14 cellular contexts compared by ENCODE assay signal in genomic region chr3:67016522-67017080, GRCh38. TPM values are rescaled to one million over a fixed set of nuclear protein-coding genes. Genes with fewer than 3 reads are reported as not detected.
DNase-seq lines count a peak whose midpoint lies in the region; ATAC-seq and TF ChIP-seq lines count a peak whose summit lies in the region.
"Had no signal": no experiment of that assay in that cellular context is flagged by ENCODE, and none has a peak within 500 bp of the region (broad histone marks: within the 10 kb centered on the region; RNA-seq: fewer than 3 reads in every experiment).

No MANE protein-coding gene starts in this region.

- H3F3A ChIP-seq in OCI-LY1 (ENCODE audit: insufficient read depth, low read length) = no peaks in the 10 kb centered on the region

- intact Hi-C loops in natural killer cell (cut with micrococcal nuclease) = no loop called here

- H3K36me3 ChIP-seq in CD4-positive, CD25-positive, alpha-beta regulatory T cell (ENCODE audit: control insufficient read depth, insufficient read depth, low read length) = no peaks in the 10 kb centered on the region
- H3K36me3 ChIP-seq in OCI-LY1 (ENCODE audit: insufficient read depth, low read length) = no peaks in the 10 kb centered on the region
- H3K36me3 ChIP-seq: gastroesophageal sphincter had no signal

- no peaks in the 10 kb centered on the region for H3K9me2 ChIP-seq in OCI-LY1 (ENCODE audit: low read depth, low read length)

- ATAC-seq in CD4-positive, CD25-positive, alpha-beta regulatory T cell (ENCODE audit: low read depth in 2 of 2) = peak in 1 of 2 donors; percentile 53
- peak; percentile 42 for ATAC-seq in GM18873 (IDR thresholded peaks at IDR 0.05; ENCODE audit: low FRiP score, unreplicated experiment)
- peak; percentile 43 for ATAC-seq in HG02623 (IDR thresholded peaks at IDR 0.05; ENCODE audit: unreplicated experiment)
- ATAC-seq in natural killer cell = no peak
- ATAC-seq: gastroesophageal sphincter had no signal

- no peaks in the 10 kb centered on the region for H4K20me1 ChIP-seq in OCI-LY1 (ENCODE audit: insufficient read depth, low read length)
- H4K20me1 ChIP-seq: BLaER1 treated with 17β-estradiol and CSF1 and Interleukin-3, amounts not matched to agents 10 nM and 100 nM had no signal

- H3K4me1 Mint-ChIP-seq in CD4-positive, CD25-positive, alpha-beta regulatory T cell = peaks cover 19 to 24% (median 22%) of the 10 kb centered on the region in 4 donors
- H3K4me1 Mint-ChIP-seq in natural killer cell = peaks cover 8 to 15% of the 10 kb centered on the region in 2 donors

- DNase-seq in CD4-positive, CD25-positive, alpha-beta regulatory T cell = no peak
- DNase-seq in NCI-H146 (lab: John Stamatoyannopoulos, UW) (no peak), SIG-M5 (lab: John Stamatoyannopoulos, UW) (no peak), natural killer cell (no peak), SKM-1 (lab: John Stamatoyannopoulos, UW; ENCODE audit: unreplicated experiment) (no peak)
- DNase-seq: activated CD4-positive, CD25-positive, alpha-beta regulatory T cell; activated naive CD4-positive, alpha-beta T cell; NCI-H1105; retina had no signal

- H3K27ac ChIP-seq in CD4-positive, CD25-positive, alpha-beta regulatory T cell (ENCODE audit: insufficient read depth, low read length, poor library complexity, severe bottlenecking) = no peak overlapping the region
- no peak overlapping the region for H3K27ac ChIP-seq in OCI-LY1 (ENCODE audit: low read depth, low read length, poor library complexity, severe bottlenecking)
- H3K27ac ChIP-seq: BLaER1 treated with 17β-estradiol and CSF1 and Interleukin-3, amounts not matched to agents 10 nM and 100 nM; gastroesophageal sphincter had no signal

- H2AFZ ChIP-seq in OCI-LY1 (ENCODE audit: low read length) = no peak overlapping the region

- H3K4me3 Mint-ChIP-seq in CD4-positive, CD25-positive, alpha-beta regulatory T cell = peak overlapping the region in 2 of 4 donors; percentile 45 to 72
- H3K4me3 Mint-ChIP-seq in natural killer cell = no peak overlapping the region

- peak overlapping the region; percentile 3 for H3K4me3 ChIP-seq in CD4-positive, CD25-positive, alpha-beta regulatory T cell (ENCODE audit: low read depth, low read length)
- H3K4me3 ChIP-seq in OCI-LY1 (ENCODE audit: low read depth, low read length, poor library complexity, severe bottlenecking) = no peak overlapping the region
- H3K4me3 ChIP-seq: BLaER1 treated with 17β-estradiol and CSF1 and Interleukin-3, amounts not matched to agents 10 nM and 100 nM; gastroesophageal sphincter had no signal

- H3K27me3 ChIP-seq in CD4-positive, CD25-positive, alpha-beta regulatory T cell (ENCODE audit: control insufficient read depth, insufficient read depth, low read length) = no peaks in the 10 kb centered on the region
- 0 out of 2 replicates have a peak, but pooled peaks cover 4% of the 10 kb centered on the region for H3K27me3 ChIP-seq in OCI-LY1 (ENCODE audit: insufficient read depth, low read length)
- H3K27me3 ChIP-seq: BLaER1 treated with 17β-estradiol and CSF1 and Interleukin-3, amounts not matched to agents 10 nM and 100 nM; gastroesophageal sphincter had no signal

- no peaks in the 10 kb centered on the region for H3K9me3 Mint-ChIP-seq in CD4-positive, CD25-positive, alpha-beta regulatory T cell
- H3K9me3 Mint-ChIP-seq in natural killer cell = no peaks in the 10 kb centered on the region

- H3K27ac Mint-ChIP-seq in CD4-positive, CD25-positive, alpha-beta regulatory T cell = peak overlapping the region; percentile 8 to 42 (median 9)
- H3K27ac Mint-ChIP-seq in natural killer cell = no peak overlapping the region

- peaks cover 11% of the 10 kb centered on the region for H3K36me3 Mint-ChIP-seq in CD4-positive, CD25-positive, alpha-beta regulatory T cell
- H3K36me3 Mint-ChIP-seq in natural killer cell = no peaks in the 10 kb centered on the region

- peak overlapping the region; percentile 11; the same call in 1 of the 2 replicates for H3K4me2 ChIP-seq in OCI-LY1 (ENCODE audit: low read length)
- H3K4me2 ChIP-seq: BLaER1 treated with 17β-estradiol and CSF1 and Interleukin-3, amounts not matched to agents 10 nM and 100 nM had no signal

- H3K27me3 Mint-ChIP-seq in CD4-positive, CD25-positive, alpha-beta regulatory T cell = no peaks in the 10 kb centered on the region
- H3K27me3 Mint-ChIP-seq in natural killer cell (ENCODE audit: low read depth in 2 of 2) = peaks cover 0 to 6% of the 10 kb centered on the region in 2 donors

- no peaks in the 10 kb centered on the region for H3K9me3 ChIP-seq in CD4-positive, CD25-positive, alpha-beta regulatory T cell (ENCODE audit: control insufficient read depth in 2 of 2, low read length in 2 of 2)
- H3K9me3 ChIP-seq in OCI-LY1 (ENCODE audit: low read length) = no peaks in the 10 kb centered on the region
- H3K9me3 ChIP-seq: BLaER1 treated with 17β-estradiol and CSF1 and Interleukin-3, amounts not matched to agents 10 nM and 100 nM; gastroesophageal sphincter had no signal

- TF ChIP-seq CTCF in OCI-LY1 (IDR thresholded peaks at IDR 0.05; ENCODE audit: low read length) (no peak), natural killer cell (IDR thresholded peaks at IDR 0.05) (no peak)

- H3K79me2 ChIP-seq in OCI-LY1 (ENCODE audit: insufficient read depth, low read length) = no peaks in the 10 kb centered on the region

- H3K9ac ChIP-seq in OCI-LY1 (ENCODE audit: low read length) = no peak overlapping the region
- H3K9ac ChIP-seq: BLaER1 treated with 17β-estradiol and CSF1 and Interleukin-3, amounts not matched to agents 10 nM and 100 nM had no signal

- peaks cover 3% of the 10 kb centered on the region for H3K4me1 ChIP-seq in CD4-positive, CD25-positive, alpha-beta regulatory T cell (ENCODE audit: control insufficient read depth, insufficient read depth, low read length, poor library complexity, severe bottlenecking)
- H3K4me1 ChIP-seq in OCI-LY1 (ENCODE audit: insufficient read depth, low read length, severe bottlenecking) = peaks cover 33% of the 10 kb centered on the region

RNA-seq across cellular contexts. Expression of gene KBTBD8, which starts 18.5 kb away (rescaled TPM):
- total RNA-seq in CD4-positive, CD25-positive, alpha-beta regulatory T cell = 18.2 TPM
- polyA plus RNA-seq in CD4-positive, CD25-positive, alpha-beta regulatory T cell = 1 to 10 TPM; 2.4 to 5.2 (median 3.4) TPM
- 10 to 100 TPM in 2 of 3 donors, 1 to 10 TPM in 1; 8.6 to 11.8 (median 10.8) TPM for total RNA-seq in natural killer cell

Comparison
In these comparisons a context has a peak if more than half of its experiments do, and no peak if none do; other contexts are left out.
1. ATAC-seq: peak in GM18873 (single experiment) and HG02623 (single experiment); none in natural killer cell (0 of 3).
2. H3K27ac Mint-ChIP-seq: peak in CD4-positive, CD25-positive, alpha-beta regulatory T cell (3 of 3); none in natural killer cell (0 of 2).